19 cellular contexts compared by ENCODE assay signal in genomic region chr2:213644926-213645325, GRCh38.
DNase-seq lines count a peak whose midpoint lies in the region; ATAC-seq and TF ChIP-seq lines count a peak whose summit lies in the region.
"Had no signal": no experiment of that assay in that cellular context is flagged by ENCODE, and none has a peak within 500 bp of the region (broad histone marks: within the 10 kb centered on the region; RNA-seq: fewer than 3 reads in every experiment).

No MANE protein-coding gene starts in this region.

- H2BK15ac ChIP-seq in mesendoderm (replicated peaks; ENCODE audit: low read depth), result no peak overlapping the region

- no peak overlapping the region for H3K9ac ChIP-seq in DND-41 (ENCODE audit: low read depth, low read length)
- H3K9ac ChIP-seq in mesendoderm (ENCODE audit: low read length), result no peak overlapping the region
- H3K9ac ChIP-seq: BLaER1, GM23248 had no signal

- H3K4ac ChIP-seq in mesendoderm (ENCODE audit: low read depth, low read length), result no peak overlapping the region

- peaks cover 13% of the 10 kb centered on the region for H3K9me3 Mint-ChIP-seq in chondrocyte (ENCODE audit: low read depth)
- no peaks in the 10 kb centered on the region for H3K9me3 Mint-ChIP-seq in stimulated activated memory B cell treated with anti-CD40 and anti-IgM and Interleukin-4, amounts not matched to agents 10 μg/mL and 1 μg/mL and 100 μg/mL, for 72 hours
- H3K9me3 Mint-ChIP-seq: CD8-positive, alpha-beta T cell had no signal

- H2AFZ ChIP-seq in DND-41 (ENCODE audit: low read depth, low read length), result 0 out of 2 replicates have a peak overlapping the region, but pooled peaks have one; percentile 22
- H2AFZ ChIP-seq: GM23248 had no signal

- peaks cover 2% of the 10 kb centered on the region for H3K36me3 Mint-ChIP-seq in chondrocyte (ENCODE audit: low read depth)
- no peaks in the 10 kb centered on the region for H3K36me3 Mint-ChIP-seq in stimulated activated memory B cell treated with anti-CD40 and anti-IgM and Interleukin-4, amounts not matched to agents 10 μg/mL and 1 μg/mL and 100 μg/mL, for 72 hours
- H3K36me3 Mint-ChIP-seq: CD4-positive, CD25-positive, alpha-beta regulatory T cell; CD8-positive, alpha-beta T cell had no signal

- no peaks in the 10 kb centered on the region for H3K79me2 ChIP-seq in DND-41 (ENCODE audit: insufficient read depth, low read length)
- no peaks in the 10 kb centered on the region for H3K79me2 ChIP-seq in mesendoderm (ENCODE audit: control insufficient read depth, insufficient read depth, low read length)

- H3K4me1 Mint-ChIP-seq in chondrocyte (ENCODE audit: low read depth), result peaks cover 25% of the 10 kb centered on the region
- H3K4me1 Mint-ChIP-seq in stimulated activated memory B cell treated with anti-CD40 and anti-IgM and Interleukin-4, amounts not matched to agents 10 μg/mL and 1 μg/mL and 100 μg/mL, for 72 hours, result no peaks in the 10 kb centered on the region
- H3K4me1 Mint-ChIP-seq: B cell; CD4-positive, CD25-positive, alpha-beta regulatory T cell had no signal

- H3K27ac ChIP-seq in DND-41 (ENCODE audit: low read length), result no peak overlapping the region
- H3K27ac ChIP-seq in mesendoderm (ENCODE audit: low read depth, low read length), result no peak overlapping the region
- H3K27ac ChIP-seq: 22Rv1, BLaER1, C4-2B, GM23248 had no signal

- ATAC-seq in DND-41 (ENCODE audit: insufficient read depth, low read depth) (no peak), GM18868 (IDR thresholded peaks at IDR 0.05; ENCODE audit: unreplicated experiment) (no peak), GM18520 (IDR thresholded peaks at IDR 0.05; ENCODE audit: unreplicated experiment) (no peak)
- ATAC-seq in stimulated activated memory B cell treated with anti-CD40 and anti-IgM and Interleukin-4, amounts not matched to agents 10 μg/mL and 1 μg/mL and 100 μg/mL, for 72 hours, result peak; percentile 19
- ATAC-seq: CD8-positive, alpha-beta T cell had no signal

- H3K4me1 ChIP-seq in DND-41 (ENCODE audit: insufficient read depth, low read length) (no peaks in the 10 kb centered on the region), mesendoderm (ENCODE audit: control insufficient read depth, low read depth, low read length) (no peaks in the 10 kb centered on the region)
- H3K4me1 ChIP-seq: BLaER1, Caco-2 had no signal

- no peaks in the 10 kb centered on the region for H3K27me3 Mint-ChIP-seq in chondrocyte (ENCODE audit: low read depth)
- H3K27me3 Mint-ChIP-seq in stimulated activated memory B cell treated with anti-CD40 and anti-IgM and Interleukin-4, amounts not matched to agents 10 μg/mL and 1 μg/mL and 100 μg/mL, for 72 hours, result no peaks in the 10 kb centered on the region
- H3K27me3 Mint-ChIP-seq: B cell had no signal

- H4K8ac ChIP-seq in mesendoderm (ENCODE audit: low read depth, low read length), result no peak overlapping the region

- H3K18ac ChIP-seq in mesendoderm (ENCODE audit: low read length), result no peak overlapping the region

- H2BK5ac ChIP-seq in mesendoderm (ENCODE audit: low read length), result no peak overlapping the region

- H3K4me2 ChIP-seq in DND-41 (ENCODE audit: insufficient read depth, low read length) (no peak overlapping the region), mesendoderm (ENCODE audit: low read length) (no peak overlapping the region)
- H3K4me2 ChIP-seq: BLaER1 had no signal

- H4K5ac ChIP-seq in mesendoderm (ENCODE audit: low read length), result no peak overlapping the region

- H3K27me3 ChIP-seq in DND-41 (ENCODE audit: insufficient read depth, low read length, poor library complexity), result no peaks in the 10 kb centered on the region
- H3K27me3 ChIP-seq in mesendoderm (ENCODE audit: insufficient read depth, low read length, poor library complexity), result no peaks in the 10 kb centered on the region
- H3K27me3 ChIP-seq: BLaER1 had no signal

- H2AK5ac ChIP-seq in mesendoderm (ENCODE audit: low read length), result no peak overlapping the region

- peak overlapping the region; percentile 96 for H3K27ac Mint-ChIP-seq in chondrocyte (ENCODE audit: unreplicated experiment)
- no peak overlapping the region for H3K27ac Mint-ChIP-seq in stimulated activated memory B cell treated with anti-CD40 and anti-IgM and Interleukin-4, amounts not matched to agents 10 μg/mL and 1 μg/mL and 100 μg/mL, for 72 hours
- H3K27ac Mint-ChIP-seq: B cell; CD4-positive, CD25-positive, alpha-beta regulatory T cell; CD8-positive, alpha-beta T cell had no signal

- no peak overlapping the region for H2BK120ac ChIP-seq in mesendoderm (ENCODE audit: low read depth, low read length)

- H3K4me3 Mint-ChIP-seq in chondrocyte (ENCODE audit: unreplicated experiment), result no peak overlapping the region
- H3K4me3 Mint-ChIP-seq in stimulated activated memory B cell treated with anti-CD40 and anti-IgM and Interleukin-4, amounts not matched to agents 10 μg/mL and 1 μg/mL and 100 μg/mL, for 72 hours, result no peak overlapping the region
- H3K4me3 Mint-ChIP-seq: B cell; CD4-positive, CD25-positive, alpha-beta regulatory T cell; CD8-positive, alpha-beta T cell had no signal

- DNase-seq in DND-41 (no peak), chondrocyte (ENCODE audit: low spot score) (no peak), mesendoderm (peak; percentile 14), NCI-H1092 treated with DMSO at 0.1 percent for 48 hours (lab: John Stamatoyannopoulos, UW) (no peak), DMS79 treated with DMSO at 0.1 percent for 48 hours (lab: John Stamatoyannopoulos, UW) (no peak)
- DNase-seq: Caco-2; CD4-positive, CD25-positive, alpha-beta regulatory T cell; CD8-positive, alpha-beta T cell; DMS153; GM23248; H7; HCEC 1CT had no signal

- no peak overlapping the region for H3K56ac ChIP-seq in mesendoderm (ENCODE audit: low read length)

- H3K23ac ChIP-seq in mesendoderm (ENCODE audit: low read length), result no peak overlapping the region

- no peaks in the 10 kb centered on the region for H3K9me3 ChIP-seq in DND-41 (ENCODE audit: insufficient read depth, low read length, severe bottlenecking)
- H3K9me3 ChIP-seq: BLaER1, Caco-2 had no signal

- WGBS in mesendoderm (ENCODE audit: extremely low coverage, insufficient coverage, low lambda C conversion rate), result no CpG with 5 or more reads among the region's 4 CpGs

- H3K36me3 ChIP-seq in DND-41 (ENCODE audit: insufficient read depth, low read length), result no peaks in the 10 kb centered on the region
- no peaks in the 10 kb centered on the region for H3K36me3 ChIP-seq in mesendoderm (ENCODE audit: control insufficient read depth, insufficient read depth, low read length)
- H3K36me3 ChIP-seq: BLaER1 had no signal

- H3K4me3 ChIP-seq in DND-41 (ENCODE audit: low read depth in 1 of 2, low read length in 2 of 2) (no peak overlapping the region), mesendoderm (ENCODE audit: low read length) (no peak overlapping the region)
- H3K4me3 ChIP-seq: BLaER1, GM23248 had no signal

- no peak for TF ChIP-seq CTCF in DND-41 (IDR thresholded peaks at IDR 0.05; ENCODE audit: borderline replicate concordance, extremely low read depth, low read length, poor library complexity, severe bottlenecking)
- no peak for TF ChIP-seq CTCF in chondrocyte (IDR thresholded peaks at IDR 0.05)

- H3K79me1 ChIP-seq in mesendoderm (ENCODE audit: low read length), result no peaks in the 10 kb centered on the region

- no peaks in the 10 kb centered on the region for H4K20me1 ChIP-seq in DND-41 (ENCODE audit: insufficient read depth, low read length)
- H4K20me1 ChIP-seq: BLaER1 had no signal
